ENCODE assay signal across 24 cellular contexts in genomic region chr11:64039012-64039665, GRCh38. TPM values are rescaled to one million over a fixed set of nuclear protein-coding genes. Genes with fewer than 3 reads are reported as not detected.
"Had no signal": no experiment of that assay in that cellular context is flagged by ENCODE, and none has a peak within 500 bp of the region (broad histone marks: within the 10 kb centered on the region; RNA-seq: fewer than 3 reads in every experiment).

No MANE protein-coding gene starts in this region.

- H3K27me3 ChIP-seq: uterus had no signal

- H3K4me1 ChIP-seq: foreskin keratinocyte, uterus had no signal

- ATAC-seq: foreskin keratinocyte; left colon; left ventricle myocardium superior; naive thymus-derived CD4-positive, alpha-beta T cell; sciatic nerve had no signal

- FAIRE-seq: endothelial cell of umbilical vein, kidney had no signal

- DNase-seq: colonic mucosa; dermis blood vessel endothelial cell; effector CD4-positive, alpha-beta T cell; endodermal cell; erythroblast; foreskin keratinocyte; kidney; left colon; left ventricle myocardium superior; mesendoderm; naive thymus-derived CD4-positive, alpha-beta T cell; nephron progenitor cell; posterior cingulate gyrus; stimulated activated CD4-positive, alpha-beta T cell treated with anti-CD3 and anti-CD28 coated beads, Interleukin-2, amount 100 ng/mL, for 48 hours; tibial artery; uterus had no signal

- H3K27ac ChIP-seq: colonic mucosa, foreskin keratinocyte, neutrophil, skin epidermis, tibial artery, upper lobe of left lung, uterus had no signal

- H3K36me3 ChIP-seq: colonic mucosa, neutrophil, tibial artery, upper lobe of left lung, uterus had no signal

- H3K9me3 ChIP-seq: colonic mucosa, neutrophil, tibial artery, upper lobe of left lung, uterus had no signal

- H3K4me3 ChIP-seq: colonic mucosa, lung, skin epidermis, tibial artery, upper lobe of left lung, uterus had no signal

RNA-seq across cellular contexts. Expression of gene FLRT1, which starts 3.4 kb away (rescaled TPM):
- total RNA-seq: dermis blood vessel endothelial cell; endodermal cell; endothelial cell of umbilical vein; foreskin keratinocyte; mononuclear cell; naive thymus-derived CD4-positive, alpha-beta T cell; pulmonary artery endothelial cell had no signal
- polyA plus RNA-seq: endothelial cell of umbilical vein, foreskin keratinocyte had no signal
